In the genomic region with DNA sequence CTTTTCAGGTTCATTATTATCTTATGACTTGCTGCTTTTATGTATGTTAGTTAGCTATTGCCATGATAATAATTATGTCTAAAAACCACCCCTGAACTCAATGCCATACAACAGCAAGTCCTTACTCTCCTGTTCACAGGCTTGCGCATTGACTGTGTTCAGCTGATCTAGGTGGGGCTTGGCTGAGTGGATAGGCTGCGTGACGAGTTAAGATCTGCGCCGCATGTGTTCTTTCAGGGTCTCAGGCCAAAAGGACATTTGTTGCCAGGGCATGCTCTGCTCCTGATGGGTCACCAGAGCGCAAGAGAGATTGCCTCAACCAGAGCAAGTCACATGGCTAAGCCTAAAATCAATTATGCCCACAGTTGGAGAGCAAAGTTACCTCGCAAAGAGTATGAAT, we compare ENCODE assay signal across 8 cellular contexts. TPM values are rescaled to one million over a fixed set of nuclear protein-coding genes. Genes with fewer than 3 reads are reported as not detected.
A peak's percentile ranks its signal among the peaks of the same experiment; 100 is the strongest.
DNase-seq lines count a peak whose midpoint lies in the region; ATAC-seq and TF ChIP-seq lines count a peak whose summit lies in the region.

No MANE protein-coding gene starts in this region.

- H3K36me3 ChIP-seq in heart left ventricle (peaks cover 0 to 51% (median 36%) of the 10 kb centered on the region in 9 donors), iPS-15b (ENCODE audit: control insufficient read depth, insufficient read depth, low read length) (no peaks in the 10 kb centered on the region), smooth muscle cell (ENCODE audit: low read depth) (peaks cover 18% of the 10 kb centered on the region)

- peak overlapping the region; percentile 93 for H3K4me2 ChIP-seq in smooth muscle cell

- intact Hi-C loops in heart left ventricle (cut with DNase I) (loop anchor here in 3 of 10 donors (1.0 to 10.0 kb wide), 6 partner anchors 62 to 550 kb away; partner anchors contain the start of genes ZNF345 (in 2 of the 3), ZNF850 (in 2 of the 3), ZNF383 (in 1 of the 3) and ZNF420 (in 1 of the 3)), Right ventricle myocardium superior (cut with DNase I) (no loop called here)

- peaks cover 0 to 18% (median 11%) of the 10 kb centered on the region in 12 donors for H3K4me1 ChIP-seq in heart left ventricle
- H3K4me1 ChIP-seq in iPS-15b (ENCODE audit: control insufficient read depth, insufficient read depth, low read length): no peaks in the 10 kb centered on the region
- H3K4me1 ChIP-seq in smooth muscle cell (ENCODE audit: low read depth): peaks cover 8% of the 10 kb centered on the region

- H3K79me2 ChIP-seq in smooth muscle cell (ENCODE audit: low read depth): peaks cover 10% of the 10 kb centered on the region

- H3K27me3 ChIP-seq in heart left ventricle (no peaks in the 10 kb centered on the region), iPS-15b (ENCODE audit: control insufficient read depth, insufficient read depth, low read length) (no peaks in the 10 kb centered on the region), smooth muscle cell (ENCODE audit: low read depth) (no peaks in the 10 kb centered on the region)

- H3K9ac ChIP-seq in iPS-15b (ENCODE audit: low read depth, low read length): no peak overlapping the region
- peak overlapping the region; percentile 87 for H3K9ac ChIP-seq in smooth muscle cell (ENCODE audit: low read depth)

- H3K27ac Mint-ChIP-seq in activated naive CD4-positive, alpha-beta T cell treated with anti-CD3 and anti-CD28 coated beads, Interleukin-2, amount 50 U/mL, for 72 hours: peak overlapping the region; percentile 93 to 96

- H3K36me3 Mint-ChIP-seq in activated naive CD4-positive, alpha-beta T cell treated with anti-CD3 and anti-CD28 coated beads, Interleukin-2, amount 50 U/mL, for 72 hours: peaks cover 58 to 89% of the 10 kb centered on the region in 2 donors

- H3K9me3 ChIP-seq in heart left ventricle: peaks cover 0 to 34% (median 2%) of the 10 kb centered on the region in 12 donors
- H3K9me3 ChIP-seq in iPS-15b (ENCODE audit: control insufficient read depth, insufficient read depth, low read length): no peaks in the 10 kb centered on the region
- peaks cover 9% of the 10 kb centered on the region for H3K9me3 ChIP-seq in smooth muscle cell (replicated peaks; ENCODE audit: low read depth)

- 42 to 56% (median 43%) methylated on average over 7 of the region's 7 CpGs for WGBS in heart left ventricle, 4 donors
- WGBS in smooth muscle cell (ENCODE audit: low lambda C conversion rate): 77% methylated on average over 7 of the region's 7 CpGs

- ATAC-seq in heart left ventricle (peak in 2 of 4 donors; percentile 26 to 28), Right ventricle myocardium superior (ENCODE audit: poor library complexity) (no peak), HG02852 (IDR thresholded peaks at IDR 0.05; ENCODE audit: unreplicated experiment) (no peak)
- ATAC-seq in activated naive CD4-positive, alpha-beta T cell treated with anti-CD3 and anti-CD28 coated beads, Interleukin-2, amount 50 U/mL, for 72 hours: no peak

- TF ChIP-seq CTCF in heart left ventricle (IDR thresholded peaks at IDR 0.05): no peak
- no peak for TF ChIP-seq CTCF in smooth muscle cell (IDR thresholded peaks at IDR 0.05; ENCODE audit: borderline replicate concordance, insufficient read depth, poor library complexity, severe bottlenecking)
- no peak for TF ChIP-seq CTCF in GM10266 (IDR thresholded peaks at IDR 0.05; ENCODE audit: control insufficient read depth, insufficient read depth, low read depth, missing control alignments)

- peak overlapping the region; percentile 60 to 87 (median 80) for H3K4me3 ChIP-seq in heart left ventricle
- H3K4me3 ChIP-seq in iPS-15b (ENCODE audit: low read depth, low read length): peak overlapping the region; percentile 97
- peak overlapping the region; percentile 88 for H3K4me3 ChIP-seq in smooth muscle cell

- H3K27ac ChIP-seq in heart left ventricle (peak overlapping the region in 11 of 12 donors; percentile 89 to 98 (median 97)), smooth muscle cell (ENCODE audit: low read depth) (peak overlapping the region; percentile 68)

- no peak for TF ChIP-seq POLR2A in heart left ventricle (IDR thresholded peaks at IDR 0.05)

- peak overlapping the region; percentile 99 for H2AFZ ChIP-seq in smooth muscle cell (ENCODE audit: low read depth)

- peak in 1 of 5 donors; percentile 24 for DNase-seq in heart left ventricle
- no peak for DNase-seq in Right ventricle myocardium superior
- no peak for DNase-seq in activated naive CD4-positive, alpha-beta T cell treated with anti-CD3 and anti-CD28 coated beads, Interleukin-2, amount 50 U/mL, for 72 hours (ENCODE audit: low spot score in 2 of 2)
- DNase-seq in smooth muscle cell (lab: John Stamatoyannopoulos, UW; ENCODE audit: unreplicated experiment): no peak
- no peak for DNase-seq in NCI-H187 (lab: John Stamatoyannopoulos, UW)
- DNase-seq in GM10266 (ENCODE audit: extremely low spot score): no peak

- no peaks in the 10 kb centered on the region for H3F3A ChIP-seq in smooth muscle cell (ENCODE audit: low read depth)

- no peaks in the 10 kb centered on the region for H4K20me1 ChIP-seq in smooth muscle cell (ENCODE audit: low read depth)

- H3K9me3 Mint-ChIP-seq in activated naive CD4-positive, alpha-beta T cell treated with anti-CD3 and anti-CD28 coated beads, Interleukin-2, amount 50 U/mL, for 72 hours: peaks cover 8 to 37% of the 10 kb centered on the region in 2 donors

RNA-seq across cellular contexts. Expression of gene ZNF568, which starts 0.9 kb away (rescaled TPM):
- 10 to 100 TPM in 3 of 9 donors, 1 to 10 TPM in 6; 6.6 to 12.1 (median 9.4) TPM for total RNA-seq in heart left ventricle
- polyA plus RNA-seq in heart left ventricle: 1 to 10 TPM; 3.7 to 5.8 TPM
- 7.2 TPM for total RNA-seq in Right ventricle myocardium superior
- 1 to 10 TPM; 4.5 to 8.9 TPM for total RNA-seq in activated naive CD4-positive, alpha-beta T cell treated with anti-CD3 and anti-CD28 coated beads, Interleukin-2, amount 50 U/mL, for 72 hours
- 5.8 and 8.3 TPM in 2 replicates for total RNA-seq in smooth muscle cell
- polyA plus RNA-seq in smooth muscle cell: 3.0 and 4.3 TPM in 2 replicates

RNA-seq across cellular contexts. Expression of gene ZNF829, which starts 0.9 kb away (rescaled TPM):
- total RNA-seq in heart left ventricle (1 to 10 TPM; 1.3 to 3.5 (median 2.5) TPM), Right ventricle myocardium superior (1.8 TPM), smooth muscle cell (2.6 and 2.7 TPM in 2 replicates)
- polyA plus RNA-seq in heart left ventricle (1 to 10 TPM in 1 of 2 donors, under 1 TPM in 1; 0.76 to 1.4 TPM), smooth muscle cell (0.71 and 2.4 TPM in 2 replicates)
- 1 to 10 TPM; 3.4 to 4.9 TPM for total RNA-seq in activated naive CD4-positive, alpha-beta T cell treated with anti-CD3 and anti-CD28 coated beads, Interleukin-2, amount 50 U/mL, for 72 hours
